Comparison of ENCODE assay signal across 33 cellular contexts in genomic region chr13:25587581-25587980, GRCh38.
"Had no signal": no experiment of that assay in that cellular context is flagged by ENCODE, and none has a peak within 500 bp of the region (broad histone marks: within the 10 kb centered on the region; RNA-seq: fewer than 3 reads in every experiment).

No MANE protein-coding gene starts in this region.

- H3K27ac ChIP-seq: ascending aorta, cardiac muscle cell, VCaP had no signal

- H3K4me1 ChIP-seq: ascending aorta had no signal

- ATAC-seq: activated CD8-positive, alpha-beta T cell treated with anti-CD3 and anti-CD28 coated beads for 36 hours; activated naive CD4-positive, alpha-beta T cell treated with anti-CD3 and anti-CD28 coated beads, Interleukin-2, amount 50 U/mL, for 72 hours; activated T-cell treated with anti-CD3 and anti-CD28 coated beads, Interleukin-2, amount 50 U/mL, for 4 hours; activated T-cell treated with anti-CD3 and anti-CD28 coated beads, Interleukin-2, amount 50 U/mL, for 72 hours; activated T-helper 17 cell treated with anti-CD3 and anti-CD28 coated beads, Interleukin-2, amount 50 U/mL, for 72 hours had no signal

- H3K9me3 ChIP-seq: ascending aorta had no signal

- H3K36me3 ChIP-seq: ascending aorta, cardiac muscle cell had no signal

- DNase-seq: activated B cell treated with CpG ODN at 0.5 μM for 24 hours; activated CD4-positive, alpha-beta memory T cell treated with anti-CD3 and anti-CD28 coated beads for 36 hours; activated CD4-positive, alpha-beta T cell treated with anti-CD3 and anti-CD28 coated beads for 4 hours; activated CD4-positive, alpha-beta T cell treated with anti-CD3 and anti-CD28 coated beads, Interleukin-2, amount 10 ng/mL, durations not matched to agents 24 days and 14 days; activated CD4-positive, alpha-beta T cell treated with anti-CD3 and anti-CD28 coated beads, Interleukin-2, amount 50 U/mL, for 1 hour; activated CD4-positive, alpha-beta T cell treated with anti-CD3 and anti-CD28 coated beads, Interleukin-2, amount 50 U/mL, for 4 hours; activated CD4-positive, CD25-positive, alpha-beta regulatory T cell treated with anti-CD3 and anti-CD28 coated beads, Interleukin-2, amount 50 U/mL, for 72 hours; activated CD8-positive, alpha-beta memory T cell treated with anti-CD3 and anti-CD28 coated beads, Interleukin-2, amount 50 U/mL, for 4 hours; activated CD8-positive, alpha-beta T cell treated with anti-CD3 and anti-CD28 coated beads for 36 hours; activated effector memory CD4-positive, alpha-beta T cell treated with anti-CD3 and anti-CD28 coated beads, Interleukin-2, amount 50 U/mL, for 16 hours; activated gamma-delta T cell treated with Interleukin-2 at 50 U/mL for 16 hours; activated naive CD4-positive, alpha-beta T cell; activated naive CD4-positive, alpha-beta T cell treated with anti-CD3 and anti-CD28 coated beads for 36 hours; activated naive CD4-positive, alpha-beta T cell treated with anti-CD3 and anti-CD28 coated beads, Interleukin-2, amount 50 U/mL, for 16 hours; activated naive CD8-positive, alpha-beta T cell treated with anti-CD3 and anti-CD28 coated beads for 36 hours; activated T-cell treated with anti-CD3 and anti-CD28 coated beads for 4 hours; activated T-cell treated with anti-CD3 and anti-CD28 coated beads, Interleukin-2, amount 50 U/mL, for 1 hour; activated T-cell treated with anti-CD3 and anti-CD28 coated beads, Interleukin-2, amount 50 U/mL, for 4 hours; activated T-cell treated with anti-CD3 and anti-CD28 coated beads, Interleukin-2, amount 50 U/mL, for 72 hours; amygdala; anterior cingulate cortex; caudate nucleus; cerebellar nuclear complex; T-helper 1 cell; T-helper 2 cell; T-helper 9 cell had no signal

- H3K4me3 ChIP-seq: ascending aorta, cardiac muscle cell had no signal

- H3K27me3 ChIP-seq: ascending aorta, cardiac muscle cell had no signal

- FAIRE-seq: bronchial epithelial cell, TTC549 had no signal
